Comparison of ENCODE assay signal across 2 cellular contexts in the genomic region with DNA sequence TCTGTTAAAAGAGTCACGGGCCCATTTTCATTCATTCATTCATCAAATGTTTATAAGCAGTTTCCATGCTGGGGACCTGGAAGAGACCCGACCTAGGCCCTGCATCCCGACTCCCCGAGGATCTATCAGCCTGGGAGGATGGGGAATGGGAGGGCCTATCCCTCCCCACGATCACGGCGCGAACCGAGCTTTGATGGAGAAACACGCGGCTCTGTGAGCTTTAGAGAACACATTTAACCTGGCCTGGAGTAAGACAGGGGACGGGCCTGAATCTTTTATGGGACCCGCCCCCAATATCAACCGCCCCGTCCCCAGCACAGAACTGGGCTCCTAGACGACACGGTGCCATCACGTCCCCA.
TF ChIP-seq lines count a peak whose summit lies in the region.

No MANE protein-coding gene starts in this region.

TF ChIP-seq in SK-N-SH, 30 proteins besides CTCF, POLR2A, EP300 and RAD21:
- TF ChIP-seq, protein P1, sequence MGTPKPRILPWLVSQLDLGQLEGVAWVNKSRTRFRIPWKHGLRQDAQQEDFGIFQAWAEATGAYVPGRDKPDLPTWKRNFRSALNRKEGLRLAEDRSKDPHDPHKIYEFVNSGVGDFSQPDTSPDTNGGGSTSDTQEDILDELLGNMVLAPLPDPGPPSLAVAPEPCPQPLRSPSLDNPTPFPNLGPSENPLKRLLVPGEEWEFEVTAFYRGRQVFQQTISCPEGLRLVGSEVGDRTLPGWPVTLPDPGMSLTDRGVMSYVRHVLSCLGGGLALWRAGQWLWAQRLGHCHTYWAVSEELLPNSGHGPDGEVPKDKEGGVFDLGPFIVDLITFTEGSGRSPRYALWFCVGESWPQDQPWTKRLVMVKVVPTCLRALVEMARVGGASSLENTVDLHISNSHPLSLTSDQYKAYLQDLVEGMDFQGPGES (IDR thresholded peaks at IDR 0.05; ENCODE audit: low read depth, low read length) = no peak
- TF ChIP-seq MXI1 (IDR thresholded peaks at IDR 0.05; ENCODE audit: low read depth, low read length) = peak; percentile 28; the same call in 1 of the 2 replicates

TF ChIP-seq in SK-N-SH treated with all-trans-retinoic acid at 6 μM for 48 hours, 23 proteins besides CTCF, POLR2A, EP300 and RAD21 (continued from another document):
- TF ChIP-seq ARNTL (CRISPR knock-in tag; IDR thresholded peaks at IDR 0.05; ENCODE audit: borderline replicate concordance, low read depth) (no peak), ZNF70 (CRISPR knock-in tag; IDR thresholded peaks at IDR 0.05) (no peak), PPARA (CRISPR knock-in tag; IDR thresholded peaks at IDR 0.05; ENCODE audit: borderline replicate concordance) (no peak), OSR1 (CRISPR knock-in tag; IDR thresholded peaks at IDR 0.05) (no peak), ESRRG (CRISPR knock-in tag; IDR thresholded peaks at IDR 0.05) (no peak), ZNF8 (CRISPR knock-in tag; IDR thresholded peaks at IDR 0.05) (no peak), ISL1 (CRISPR knock-in tag; IDR thresholded peaks at IDR 0.05) (no peak), GLIS3 (CRISPR knock-in tag; IDR thresholded peaks at IDR 0.05) (no peak), BACH2 (CRISPR knock-in tag; IDR thresholded peaks at IDR 0.05; ENCODE audit: borderline replicate concordance) (no peak), CSDC2 (CRISPR knock-in tag; IDR thresholded peaks at IDR 0.05) (no peak), RARB (CRISPR knock-in tag; IDR thresholded peaks at IDR 0.05) (no peak), SNAI2 (CRISPR knock-in tag; IDR thresholded peaks at IDR 0.05) (no peak)
- TF ChIP-seq, protein P2, sequence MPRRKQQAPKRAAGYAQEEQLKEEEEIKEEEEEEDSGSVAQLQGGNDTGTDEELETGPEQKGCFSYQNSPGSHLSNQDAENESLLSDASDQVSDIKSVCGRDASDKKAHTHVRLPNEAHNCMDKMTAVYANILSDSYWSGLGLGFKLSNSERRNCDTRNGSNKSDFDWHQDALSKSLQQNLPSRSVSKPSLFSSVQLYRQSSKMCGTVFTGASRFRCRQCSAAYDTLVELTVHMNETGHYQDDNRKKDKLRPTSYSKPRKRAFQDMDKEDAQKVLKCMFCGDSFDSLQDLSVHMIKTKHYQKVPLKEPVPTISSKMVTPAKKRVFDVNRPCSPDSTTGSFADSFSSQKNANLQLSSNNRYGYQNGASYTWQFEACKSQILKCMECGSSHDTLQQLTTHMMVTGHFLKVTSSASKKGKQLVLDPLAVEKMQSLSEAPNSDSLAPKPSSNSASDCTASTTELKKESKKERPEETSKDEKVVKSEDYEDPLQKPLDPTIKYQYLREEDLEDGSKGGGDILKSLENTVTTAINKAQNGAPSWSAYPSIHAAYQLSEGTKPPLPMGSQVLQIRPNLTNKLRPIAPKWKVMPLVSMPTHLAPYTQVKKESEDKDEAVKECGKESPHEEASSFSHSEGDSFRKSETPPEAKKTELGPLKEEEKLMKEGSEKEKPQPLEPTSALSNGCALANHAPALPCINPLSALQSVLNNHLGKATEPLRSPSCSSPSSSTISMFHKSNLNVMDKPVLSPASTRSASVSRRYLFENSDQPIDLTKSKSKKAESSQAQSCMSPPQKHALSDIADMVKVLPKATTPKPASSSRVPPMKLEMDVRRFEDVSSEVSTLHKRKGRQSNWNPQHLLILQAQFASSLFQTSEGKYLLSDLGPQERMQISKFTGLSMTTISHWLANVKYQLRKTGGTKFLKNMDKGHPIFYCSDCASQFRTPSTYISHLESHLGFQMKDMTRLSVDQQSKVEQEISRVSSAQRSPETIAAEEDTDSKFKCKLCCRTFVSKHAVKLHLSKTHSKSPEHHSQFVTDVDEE (CRISPR knock-in tag; IDR thresholded peaks at IDR 0.05) = no peak
